ENCODE assay signal across 9 cellular contexts in the genomic region with DNA sequence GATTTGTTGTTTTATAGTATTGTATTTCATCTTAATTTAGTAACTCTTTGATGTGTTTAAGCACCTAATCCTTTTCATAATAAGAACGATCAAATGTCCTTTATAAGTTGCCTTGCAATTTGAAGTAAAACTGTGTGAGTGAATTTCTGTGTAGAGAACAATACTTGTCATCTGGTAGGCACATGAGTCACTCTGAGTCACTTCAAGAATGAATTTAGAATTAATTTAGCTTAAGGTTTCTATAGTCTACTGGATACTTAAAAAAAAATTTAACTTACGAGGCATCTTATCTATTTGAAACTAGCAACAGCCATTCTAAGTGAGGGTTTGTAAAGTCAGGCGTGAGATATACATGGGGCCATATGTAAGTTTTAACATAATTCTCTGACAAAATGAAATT.
A peak's percentile ranks its signal among the peaks of the same experiment; 100 is the strongest.
DNase-seq lines count a peak whose midpoint lies in the region; ATAC-seq, FAIRE-seq and TF ChIP-seq lines count a peak whose summit lies in the region.
"Had no signal": no experiment of that assay in that cellular context is flagged by ENCODE, and none has a peak within 500 bp of the region (broad histone marks: within the 10 kb centered on the region; RNA-seq: fewer than 3 reads in every experiment).

No MANE protein-coding gene starts in this region.

- no peaks in the 10 kb centered on the region for H3K27me3 ChIP-seq in endothelial cell of umbilical vein (ENCODE audit: control insufficient read depth in 2 of 2, insufficient read depth in 2 of 2, low read length in 2 of 2)
- H3K27me3 ChIP-seq in osteoblast (ENCODE audit: insufficient read depth, low read length): no peaks in the 10 kb centered on the region

- no TSS peak for BruUV-seq in endothelial cell of umbilical vein (replicated peaks; lab: Mats Ljungman, UMichigan)

- intact Hi-C loops in endothelial cell of umbilical vein (cut with micrococcal nuclease): no loop called here

- TF ChIP-seq POLR2A in endothelial cell of umbilical vein (IDR thresholded peaks at IDR 0.05; ENCODE audit: low read depth, low read length): no peak

- DNase-seq in EH (ENCODE audit: low read depth) (peak; percentile 77), M059J (ENCODE audit: low read depth) (peak; percentile 79), endothelial cell of umbilical vein (ENCODE audit: low read depth, low spot score) (peak; percentile 74), osteoblast (ENCODE audit: insufficient read length, low spot score, missing footprints) (peak; percentile 80), pons (ENCODE audit: low spot score) (no peak), 8988T (no peak)
- DNase-seq: activated CD4-positive, alpha-beta memory T cell treated with anti-CD3 and anti-CD28 coated beads for 36 hours had no signal

- CTCF ChIA-PET in endothelial cell of umbilical vein (lab: Charles Lee): interaction anchor here (0.6 to 3.2 kb wide), 9 partner anchors 10 to 64 kb away, joined by 3 to 16 read pairs (median 5); no protein-coding TSS in a partner anchor

- H3K36me3 ChIP-seq in endothelial cell of umbilical vein (ENCODE audit: control insufficient read depth in 2 of 2, extremely low read depth in 1 of 2, insufficient read depth in 2 of 2, low read length in 2 of 2): no peaks in the 10 kb centered on the region
- H3K36me3 ChIP-seq in osteoblast (ENCODE audit: insufficient read depth, low read length): no peaks in the 10 kb centered on the region

- H3K4me1 ChIP-seq in endothelial cell of umbilical vein (ENCODE audit: control insufficient read depth, extremely low read depth, insufficient read depth, low read length): peaks cover 27% of the 10 kb centered on the region
- H3K4me1 ChIP-seq in osteoblast (ENCODE audit: insufficient read depth, low read length): peaks cover 24% of the 10 kb centered on the region

- H2AFZ ChIP-seq in endothelial cell of umbilical vein (ENCODE audit: low read depth, low read length) (peak overlapping the region; percentile 62), osteoblast (ENCODE audit: low read length) (no peak overlapping the region)

- ATAC-seq in HG03039 (IDR thresholded peaks at IDR 0.05; ENCODE audit: unreplicated experiment) (no peak), HG02588 (IDR thresholded peaks at IDR 0.05; ENCODE audit: unreplicated experiment) (no peak)

- H3K4me2 ChIP-seq in endothelial cell of umbilical vein (ENCODE audit: insufficient read depth, low read length) (peak overlapping the region; percentile 87), osteoblast (ENCODE audit: insufficient read depth, low read length) (peak overlapping the region; percentile 74)

- H3K9me3 ChIP-seq in endothelial cell of umbilical vein (replicated peaks; ENCODE audit: control insufficient read depth, insufficient read depth, low read length) (no peaks in the 10 kb centered on the region), osteoblast (ENCODE audit: low read depth, low read length) (no peaks in the 10 kb centered on the region)

- peak; percentile 87 for FAIRE-seq in endothelial cell of umbilical vein (lab: Jason Lieb, UNC)

- H3K27ac ChIP-seq in endothelial cell of umbilical vein (ENCODE audit: insufficient read depth, low read depth, low read length) (peak overlapping the region; percentile 59), osteoblast (ENCODE audit: low read depth, low read length) (peak overlapping the region; percentile 2)

- no peak for TF ChIP-seq CTCF in endothelial cell of umbilical vein (IDR thresholded peaks at IDR 0.05; ENCODE audit: extremely low read depth in 1 of 2, insufficient read depth in 1 of 2, low read depth in 1 of 2, low read length in 2 of 2)
- no peak for TF ChIP-seq CTCF in osteoblast (IDR thresholded peaks at IDR 0.05; ENCODE audit: extremely low read depth, low read depth, low read length)

- H4K20me1 ChIP-seq in endothelial cell of umbilical vein (replicated peaks; ENCODE audit: control insufficient read depth, extremely low read depth, insufficient read depth, low read length) (no peaks in the 10 kb centered on the region), osteoblast (ENCODE audit: insufficient read depth, low read length) (peaks cover 5% of the 10 kb centered on the region)

- no peaks in the 10 kb centered on the region for H3K79me2 ChIP-seq in endothelial cell of umbilical vein (ENCODE audit: control insufficient read depth, insufficient read depth, low read length)
- peaks cover 2% of the 10 kb centered on the region for H3K79me2 ChIP-seq in osteoblast (ENCODE audit: insufficient read depth, low read length)

- H3K9ac ChIP-seq in endothelial cell of umbilical vein (replicated peaks; ENCODE audit: extremely low read depth, insufficient read depth, low read length): peak overlapping the region; percentile 78

- H3K4me3 ChIP-seq in endothelial cell of umbilical vein (replicated peaks in 1 of 3; ENCODE audit: insufficient read depth in 1 of 3, low read depth in 1 of 3, low read length in 3 of 3) (peak overlapping the region in 1 of 3 experiments; percentile 50), osteoblast (ENCODE audit: insufficient read depth, low read length) (no peak overlapping the region)

- dilution Hi-C loops in endothelial cell of umbilical vein (cut with MboI; ENCODE audit: extremely low pct_ligation_motif_present, low sequenced_read_pairs): no loop called here

- no peaks in the 10 kb centered on the region for H3K9me1 ChIP-seq in endothelial cell of umbilical vein (replicated peaks; ENCODE audit: control insufficient read depth, extremely low read depth, insufficient read depth, low read length)

- POLR2A ChIA-PET in endothelial cell of umbilical vein (lab: Charles Lee): no interaction called here

TF ChIP-seq in endothelial cell of umbilical vein, 7 proteins besides CTCF, POLR2A, EP300 and RAD21:
- TF ChIP-seq EZH2 (IDR thresholded peaks at IDR 0.05; ENCODE audit: borderline replicate concordance, low read depth, low read length, severe bottlenecking) (no peak), POLR2AphosphoS5 (IDR thresholded peaks at IDR 0.05; ENCODE audit: insufficient read depth, low read depth, low read length) (no peak), GATA2 (IDR thresholded peaks at IDR 0.05; ENCODE audit: insufficient read depth, insufficient read length, low read depth, low read length) (no peak), FOS (IDR thresholded peaks at IDR 0.05; ENCODE audit: borderline replicate concordance, insufficient read depth, low read length) (peak; percentile 98), MYC (IDR thresholded peaks at IDR 0.05; ENCODE audit: low read depth, low read length) (no peak), JUN (IDR thresholded peaks at IDR 0.05; ENCODE audit: borderline replicate concordance, insufficient read depth, insufficient read length, low read depth) (peak; percentile 93)
- TF ChIP-seq, protein P1, sequence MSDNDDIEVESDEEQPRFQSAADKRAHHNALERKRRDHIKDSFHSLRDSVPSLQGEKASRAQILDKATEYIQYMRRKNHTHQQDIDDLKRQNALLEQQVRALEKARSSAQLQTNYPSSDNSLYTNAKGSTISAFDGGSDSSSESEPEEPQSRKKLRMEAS (IDR thresholded peaks at IDR 0.05; ENCODE audit: insufficient read depth, insufficient read length): no peak

Comparison
In these comparisons a context has a peak if more than half of its experiments do, and no peak if none do; other contexts are left out.
1. DNase-seq: peak in EH (single experiment), M059J (single experiment), endothelial cell of umbilical vein (single experiment) and osteoblast (single experiment); none in pons (single experiment) and 8988T (single experiment).